Comparison of ENCODE assay signal across 24 cellular contexts in genomic region chr21:45504516-45505415, GRCh38. TPM values are rescaled to one million over a fixed set of nuclear protein-coding genes. Genes with fewer than 3 reads are reported as not detected.
A peak's percentile ranks its signal among the peaks of the same experiment; 100 is the strongest.
DNase-seq lines count a peak whose midpoint lies in the region; ATAC-seq and TF ChIP-seq lines count a peak whose summit lies in the region.
"Had no signal": no experiment of that assay in that cellular context is flagged by ENCODE, and none has a peak within 500 bp of the region (broad histone marks: within the 10 kb centered on the region; RNA-seq: fewer than 3 reads in every experiment).

No MANE protein-coding gene starts in this region.

- no peak overlapping the region for H3K9ac ChIP-seq in endodermal cell (ENCODE audit: extremely low read depth, low read length, poor library complexity, severe bottlenecking)

- H3K4me1 Mint-ChIP-seq in endodermal cell, result no peaks in the 10 kb centered on the region

- no peak overlapping the region for H3K4me3 Mint-ChIP-seq in endodermal cell
- H3K4me3 Mint-ChIP-seq: CD4-positive, alpha-beta memory T cell; H9; naive thymus-derived CD8-positive, alpha-beta T cell; T-helper 2 cell treated with Interferon-gamma antibody and Interleukin-4, amounts not matched to agents 5 μg/mL and 100 μg/mL, for 36 hours had no signal

- WGBS in endodermal cell (ENCODE audit: insufficient coverage in 1 of 2, insufficient read length in 1 of 2), 2 experiments, result 94 to 95% methylated on average over 17 to 41 of the region's 41 CpGs

- ATAC-seq in left lung (no peak), sciatic nerve (no peak), GM21737 (IDR thresholded peaks at IDR 0.05; ENCODE audit: unreplicated experiment) (no peak)
- ATAC-seq: activated naive CD4-positive, alpha-beta T cell treated with anti-CD3 and anti-CD28 coated beads, Interleukin-2, amount 50 U/mL, for 72 hours; naive thymus-derived CD8-positive, alpha-beta T cell had no signal

- no peaks in the 10 kb centered on the region for H3K4me1 ChIP-seq in HEK293 (ENCODE audit: control insufficient read depth, insufficient read depth, low read length)
- no peaks in the 10 kb centered on the region for H3K4me1 ChIP-seq in endodermal cell (ENCODE audit: control insufficient read depth, insufficient read depth, low read length)
- no peaks in the 10 kb centered on the region for H3K4me1 ChIP-seq in left lung
- H3K4me1 ChIP-seq: testis had no signal

- DNase-seq in endodermal cell (peak; percentile 44), left lung (peak; percentile 14 to 70), sciatic nerve (ENCODE audit: low spot score) (peak; percentile 53), COLO829 (ENCODE audit: low spot score) (no peak), superior temporal gyrus (ENCODE audit: extremely low spot score) (no peak)
- DNase-seq: activated CD4-positive, alpha-beta T cell treated with anti-CD3 and anti-CD28 coated beads, Interleukin-2, amount 50 U/mL, for 1 hour; DMS 273 treated with DMSO at 0.1 percent for 48 hours; H9; KBM-7; MM.1S; NCI-H1417 treated with DMSO at 0.1 percent for 48 hours; NCI-H446; stimulated activated CD4-positive, alpha-beta T cell treated with anti-CD3 and anti-CD28 coated beads, Interleukin-1b, Interleukin-23, amount 100 ng/mL, for 48 hours; testis had no signal

- no peaks in the 10 kb centered on the region for H3K9me3 Mint-ChIP-seq in endodermal cell
- H3K9me3 Mint-ChIP-seq: H9; T-helper 2 cell treated with Interferon-gamma antibody and Interleukin-4, amounts not matched to agents 5 μg/mL and 100 μg/mL, for 36 hours had no signal

- H3K9me3 ChIP-seq in HEK293 (ENCODE audit: control insufficient read depth, insufficient read depth, low read depth, low read length) (no peaks in the 10 kb centered on the region), endodermal cell (ENCODE audit: control insufficient read depth, low read length) (no peaks in the 10 kb centered on the region), left lung (no peaks in the 10 kb centered on the region)
- H3K9me3 ChIP-seq: testis had no signal

- H3K27me3 ChIP-seq in endodermal cell (ENCODE audit: control insufficient read depth, insufficient read depth, low read length, poor library complexity, severe bottlenecking) (no peaks in the 10 kb centered on the region), left lung (no peaks in the 10 kb centered on the region)
- H3K27me3 ChIP-seq: testis had no signal

- TF ChIP-seq CTCF in HEK293 (tag by site-specific recombination; IDR thresholded peaks at IDR 0.05) (no peak), endodermal cell (conservative IDR thresholded peaks at IDR 0.05) (no peak), left lung (IDR thresholded peaks at IDR 0.05) (no peak)

- H3K36me3 ChIP-seq in HEK293 (ENCODE audit: control insufficient read depth in 2 of 2, insufficient read depth in 1 of 2, low read length in 2 of 2) (no peaks in the 10 kb centered on the region; a peak in 1 of 3 replicates), endodermal cell (ENCODE audit: control insufficient read depth, insufficient read depth, low read length) (peaks cover 14% of the 10 kb centered on the region), left lung (peaks cover 0 to 8% of the 10 kb centered on the region in 2 donors)

- peaks cover 27% of the 10 kb centered on the region for H3K36me3 Mint-ChIP-seq in endodermal cell (ENCODE audit: low read depth)
- H3K36me3 Mint-ChIP-seq: CD4-positive, alpha-beta memory T cell; naive thymus-derived CD8-positive, alpha-beta T cell had no signal

- H3K27ac ChIP-seq in HEK293 (ENCODE audit: extremely low read depth, low read depth, low read length) (no peak overlapping the region), endodermal cell (ENCODE audit: low read depth, low read length) (no peak overlapping the region), left lung (no peak overlapping the region)
- H3K27ac ChIP-seq: epithelial cell of prostate, skin epidermis, testis had no signal

- H3K27me3 Mint-ChIP-seq in endodermal cell (ENCODE audit: insufficient read depth), result no peaks in the 10 kb centered on the region
- H3K27me3 Mint-ChIP-seq: CD4-positive, alpha-beta memory T cell; naive thymus-derived CD8-positive, alpha-beta T cell; progenitor cell of endocrine pancreas had no signal

- POLR2A ChIA-PET in HEK293 (lab: Yijun Ruan, JAX), result no interaction called here

- H3K27ac Mint-ChIP-seq in endodermal cell, result no peak overlapping the region
- H3K27ac Mint-ChIP-seq: activated naive CD4-positive, alpha-beta T cell treated with anti-CD3 and anti-CD28 coated beads, Interleukin-2, amount 50 U/mL, for 72 hours; activated T-helper 2 cell treated with anti-CD3 and anti-CD28 coated beads, Interferon-gamma antibody, Interleukin-2, Interleukin-4, amounts not matched to agents 10 μg/mL and 5 μg/mL and 100 μg/mL, durations not matched to agents 14 hours and 24 hours and 36 hours; CD4-positive, alpha-beta memory T cell; H9; naive thymus-derived CD8-positive, alpha-beta T cell had no signal

- no peak overlapping the region for H3K4me3 ChIP-seq in HEK293 (ENCODE audit: low read depth, low read length)
- no peak overlapping the region for H3K4me3 ChIP-seq in endodermal cell (ENCODE audit: low read length)
- no peak overlapping the region for H3K4me3 ChIP-seq in left lung
- H3K4me3 ChIP-seq: skin epidermis, testis had no signal

- CTCF ChIA-PET in HEK293 (lab: Yijun Ruan, JAX), result no interaction called here

- intact Hi-C loops in left lung (cut with DNase I) (no loop called here), sciatic nerve (cut with DNase I) (no loop called here)

TF ChIP-seq in HEK293, 187 proteins besides CTCF, POLR2A, EP300 and RAD21:
- TF ChIP-seq ZNF223 (tag by site-specific recombination; IDR thresholded peaks at IDR 0.05) (no peak), ZNF624 (tag by site-specific recombination; IDR thresholded peaks at IDR 0.05) (no peak), ZFHX2 (tag by site-specific recombination; conservative IDR thresholded peaks at IDR 0.05) (0 out of 2 replicates have a peak, but pooled peaks have one; percentile 15), ZNF585B (tag by site-specific recombination; IDR thresholded peaks at IDR 0.05) (no peak)
- TF ChIP-seq, protein P1, sequence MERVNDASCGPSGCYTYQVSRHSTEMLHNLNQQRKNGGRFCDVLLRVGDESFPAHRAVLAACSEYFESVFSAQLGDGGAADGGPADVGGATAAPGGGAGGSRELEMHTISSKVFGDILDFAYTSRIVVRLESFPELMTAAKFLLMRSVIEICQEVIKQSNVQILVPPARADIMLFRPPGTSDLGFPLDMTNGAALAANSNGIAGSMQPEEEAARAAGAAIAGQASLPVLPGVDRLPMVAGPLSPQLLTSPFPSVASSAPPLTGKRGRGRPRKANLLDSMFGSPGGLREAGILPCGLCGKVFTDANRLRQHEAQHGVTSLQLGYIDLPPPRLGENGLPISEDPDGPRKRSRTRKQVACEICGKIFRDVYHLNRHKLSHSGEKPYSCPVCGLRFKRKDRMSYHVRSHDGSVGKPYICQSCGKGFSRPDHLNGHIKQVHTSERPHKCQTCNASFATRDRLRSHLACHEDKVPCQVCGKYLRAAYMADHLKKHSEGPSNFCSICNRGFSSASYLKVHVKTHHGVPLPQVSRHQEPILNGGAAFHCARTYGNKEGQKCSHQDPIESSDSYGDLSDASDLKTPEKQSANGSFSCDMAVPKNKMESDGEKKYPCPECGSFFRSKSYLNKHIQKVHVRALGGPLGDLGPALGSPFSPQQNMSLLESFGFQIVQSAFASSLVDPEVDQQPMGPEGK (tag by site-specific recombination; IDR thresholded peaks at IDR 0.05), result 0 out of 2 replicates have a peak, but pooled peaks have one; percentile 16
- TF ChIP-seq, protein P2, sequence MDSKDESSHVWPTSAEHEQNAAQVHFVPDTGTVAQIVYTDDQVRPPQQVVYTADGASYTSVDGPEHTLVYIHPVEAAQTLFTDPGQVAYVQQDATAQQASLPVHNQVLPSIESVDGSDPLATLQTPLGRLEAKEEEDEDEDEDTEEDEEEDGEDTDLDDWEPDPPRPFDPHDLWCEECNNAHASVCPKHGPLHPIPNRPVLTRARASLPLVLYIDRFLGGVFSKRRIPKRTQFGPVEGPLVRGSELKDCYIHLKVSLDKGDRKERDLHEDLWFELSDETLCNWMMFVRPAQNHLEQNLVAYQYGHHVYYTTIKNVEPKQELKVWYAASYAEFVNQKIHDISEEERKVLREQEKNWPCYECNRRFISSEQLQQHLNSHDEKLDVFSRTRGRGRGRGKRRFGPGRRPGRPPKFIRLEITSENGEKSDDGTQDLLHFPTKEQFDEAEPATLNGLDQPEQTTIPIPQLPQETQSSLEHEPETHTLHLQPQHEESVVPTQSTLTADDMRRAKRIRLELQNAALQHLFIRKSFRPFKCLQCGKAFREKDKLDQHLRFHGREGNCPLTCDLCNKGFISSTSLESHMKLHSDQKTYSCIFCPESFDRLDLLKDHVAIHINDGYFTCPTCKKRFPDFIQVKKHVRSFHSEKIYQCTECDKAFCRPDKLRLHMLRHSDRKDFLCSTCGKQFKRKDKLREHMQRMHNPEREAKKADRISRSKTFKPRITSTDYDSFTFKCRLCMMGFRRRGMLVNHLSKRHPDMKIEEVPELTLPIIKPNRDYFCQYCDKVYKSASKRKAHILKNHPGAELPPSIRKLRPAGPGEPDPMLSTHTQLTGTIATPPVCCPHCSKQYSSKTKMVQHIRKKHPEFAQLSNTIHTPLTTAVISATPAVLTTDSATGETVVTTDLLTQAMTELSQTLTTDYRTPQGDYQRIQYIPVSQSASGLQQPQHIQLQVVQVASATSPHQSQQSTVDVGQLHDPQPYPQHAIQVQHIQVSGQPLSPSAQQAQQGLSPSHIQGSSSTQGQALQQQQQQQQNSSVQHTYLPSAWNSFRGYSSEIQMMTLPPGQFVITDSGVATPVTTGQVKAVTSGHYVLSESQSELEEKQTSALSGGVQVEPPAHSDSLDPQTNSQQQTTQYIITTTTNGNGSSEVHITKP (tag by site-specific recombination; IDR thresholded peaks at IDR 0.05), result peak; percentile 27; the same call in 1 of the 2 replicates
TF ChIP-seq in HEK293: peak in this region for 3.

RNA-seq across cellular contexts. Expression of gene SLC19A1, which starts 37.5 kb away (rescaled TPM):
- 10 to 100 TPM; 28.8 to 29.4 TPM for total RNA-seq in endodermal cell
- polyA plus RNA-seq in endodermal cell (2013, experiment 1 of 2), result 19.9 TPM
- polyA plus RNA-seq in endodermal cell (2013, experiment 2 of 2), result 16.4 TPM
- total RNA-seq in left lung, result 10 to 100 TPM; 32.7 to 50.4 TPM
- 10.2 TPM for total RNA-seq in sciatic nerve

Comparison
In these comparisons a context has a peak if more than half of its experiments do, and no peak if none do; other contexts are left out.
1. DNase-seq: peak in endodermal cell (single experiment), left lung (2 of 2) and sciatic nerve (single experiment); none in COLO829 (single experiment) and superior temporal gyrus (single experiment).